Comparison of ENCODE assay signal across 21 cellular contexts in the genomic region with DNA sequence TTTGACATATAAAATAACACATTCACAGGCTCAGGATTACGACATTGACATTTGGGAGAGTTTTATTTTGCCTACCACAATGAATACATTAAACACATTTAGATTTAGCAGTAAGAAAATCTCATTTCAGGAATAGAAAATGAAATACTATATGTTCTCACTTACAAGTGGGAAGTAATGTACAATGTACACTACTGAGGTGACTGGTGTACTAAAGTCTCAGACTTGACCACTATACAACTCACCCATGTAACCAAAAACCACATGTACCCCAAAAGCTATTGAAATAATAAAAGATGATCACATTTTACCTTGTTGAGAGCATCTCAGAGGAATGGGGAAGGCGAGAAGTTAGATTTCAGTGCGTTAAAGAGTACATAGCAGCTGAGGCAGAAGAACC.
A peak's percentile ranks its signal among the peaks of the same experiment; 100 is the strongest.
DNase-seq lines count a peak whose midpoint lies in the region; ATAC-seq lines count a peak whose summit lies in the region.
"Had no signal": no experiment of that assay in that cellular context is flagged by ENCODE, and none has a peak within 500 bp of the region (broad histone marks: within the 10 kb centered on the region; RNA-seq: fewer than 3 reads in every experiment).

No MANE protein-coding gene starts in this region.

- DNase-seq in anterior cingulate cortex (lab: John Stamatoyannopoulos, UW) (no peak), NCI-H1092 treated with DMSO at 0.1 percent for 48 hours (lab: John Stamatoyannopoulos, UW) (no peak)
- DNase-seq: BE2C; CD4-positive, alpha-beta T cell; EL; Karpas-422; MG63; NCI-H1092; NCI-H1694; NCI-H2107; NCI-H2227 treated with DMSO at 0.1 percent for 48 hours; NCI-H524; Peyer's patch; T-helper 9 cell had no signal

- ATAC-seq in GM18868 (IDR thresholded peaks at IDR 0.05; ENCODE audit: unreplicated experiment), result peak; percentile 73
- peak; percentile 72 for ATAC-seq in HG02852 (IDR thresholded peaks at IDR 0.05; ENCODE audit: unreplicated experiment)
- peak; percentile 50 for ATAC-seq in HG03378 (IDR thresholded peaks at IDR 0.05; ENCODE audit: unreplicated experiment)
- ATAC-seq in HG03439 (IDR thresholded peaks at IDR 0.05; ENCODE audit: unreplicated experiment), result no peak
- no peak for ATAC-seq in GM19324 (IDR thresholded peaks at IDR 0.05; ENCODE audit: low FRiP score, unreplicated experiment)
- ATAC-seq: GM23338, Right ventricle myocardium inferior had no signal

Comparison
In these comparisons a context has a peak if more than half of its experiments do, and no peak if none do; other contexts are left out.
1. ATAC-seq: peak in GM18868 (single experiment), HG02852 (single experiment) and HG03378 (single experiment); none in HG03439 (single experiment) and GM19324 (single experiment).